Comparison of ENCODE assay signal across 24 cellular contexts in the genomic region with DNA sequence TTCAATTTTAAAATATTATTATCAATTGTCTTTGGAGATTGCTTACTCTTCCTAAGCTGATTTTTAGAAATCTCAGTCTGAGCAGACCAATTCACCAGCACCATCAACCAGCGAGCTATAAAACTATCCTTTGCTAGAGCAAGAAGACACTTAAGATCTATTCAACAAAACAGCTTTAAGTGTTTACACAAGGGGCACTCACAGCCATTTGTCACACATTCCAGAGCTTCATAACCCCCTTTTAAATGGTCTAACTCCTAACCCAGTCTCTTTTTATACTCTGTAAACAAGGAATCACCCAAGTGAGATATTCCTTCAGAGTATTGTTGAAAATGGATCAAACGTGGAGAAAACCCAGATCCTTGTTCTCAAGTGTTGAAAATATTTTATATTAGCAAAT.
"Had no signal": no experiment of that assay in that cellular context is flagged by ENCODE, and none has a peak within 500 bp of the region (broad histone marks: within the 10 kb centered on the region; RNA-seq: fewer than 3 reads in every experiment).

No MANE protein-coding gene starts in this region.

- ATAC-seq: activated naive CD4-positive, alpha-beta T cell treated with anti-CD3 and anti-CD28 coated beads, Interleukin-2, amount 50 U/mL, for 72 hours; activated naive CD8-positive, alpha-beta T cell treated with anti-CD3 and anti-CD28 coated beads, Interleukin-2, amount 50 U/mL, for 24 hours; activated T-cell treated with anti-CD3 and anti-CD28 coated beads, Interleukin-2, amount 50 U/mL, for 4 hours; K562; T-cell had no signal

- DNase-seq: activated B cell treated with CpG ODN at 0.5 μM for 24 hours; activated CD4-positive, alpha-beta T cell treated with anti-CD3 and anti-CD28 coated beads for 1 hour; activated CD4-positive, alpha-beta T cell treated with anti-CD3 and anti-CD28 coated beads, Interleukin-2, amount 10 ng/mL, durations not matched to agents 24 days and 14 days; activated CD4-positive, alpha-beta T cell treated with anti-CD3 and anti-CD28 coated beads, Interleukin-2, amount 50 U/mL, for 48 hours; activated CD8-positive, alpha-beta memory T cell treated with anti-CD3 and anti-CD28 coated beads for 24 hours; activated effector memory CD4-positive, alpha-beta T cell treated with anti-CD3 and anti-CD28 coated beads, Interleukin-2, amount 50 U/mL, for 16 hours; activated naive CD4-positive, alpha-beta T cell treated with Interleukin-2 at 50 U/mL for 16 hours; activated naive CD8-positive, alpha-beta T cell treated with anti-CD3 and anti-CD28 coated beads, Interleukin-2, amount 50 U/mL, for 24 hours; activated T-cell treated with anti-CD3 and anti-CD28 coated beads, Interleukin-2, amount 50 U/mL, for 4 hours; amniotic stem cell; central memory CD4-positive, alpha-beta T cell; Karpas-422; MM.1S; NCI-H1105; NCI-H146; NCI-H187 treated with DMSO at 0.1 percent for 48 hours; NCI-H526; PC-9; SHP77 treated with DMSO at 0.1 percent for 48 hours; T-cell; T-helper 2 cell; T1000 had no signal
